2 cellular contexts compared by ENCODE assay signal in the genomic region with DNA sequence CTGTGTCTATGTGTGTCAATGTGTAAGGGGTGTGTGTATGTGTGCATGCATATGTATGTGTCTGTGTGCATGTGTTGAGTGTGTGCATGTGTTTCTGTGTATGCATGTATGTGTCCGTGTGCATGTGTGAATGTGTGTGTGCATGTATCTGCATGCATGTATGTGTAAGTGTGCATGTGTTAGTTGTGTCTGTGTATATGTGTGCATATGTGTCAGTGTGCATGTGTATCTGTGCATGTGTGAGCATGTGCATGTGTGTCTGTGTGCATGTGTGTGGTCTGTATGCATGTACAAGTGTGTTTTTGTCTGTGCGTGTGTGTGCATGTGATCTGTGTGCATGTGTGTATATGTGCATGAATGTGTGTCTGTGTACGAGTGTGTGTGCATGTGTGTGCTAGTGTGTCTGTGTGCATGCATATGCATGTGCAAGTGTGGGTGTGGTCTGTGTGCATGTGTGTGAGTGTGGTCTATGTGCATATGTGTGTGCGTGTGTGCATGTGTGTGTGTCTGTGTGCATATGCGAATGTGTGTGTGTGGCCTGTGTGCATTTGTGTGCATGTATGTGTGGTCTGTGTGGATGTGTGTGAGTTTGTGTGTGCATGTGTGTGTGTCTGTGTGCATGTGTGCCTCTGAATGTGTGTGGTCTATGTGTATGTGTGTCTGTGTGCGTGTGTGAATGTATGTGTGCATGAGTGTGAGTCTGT.
A peak's percentile ranks its signal among the peaks of the same experiment; 100 is the strongest.
TF ChIP-seq lines count a peak whose summit lies in the region.

No MANE protein-coding gene starts in this region.

TF ChIP-seq in HEK293, 187 proteins besides CTCF, POLR2A, EP300 and RAD21:
- TF ChIP-seq, protein P1, sequence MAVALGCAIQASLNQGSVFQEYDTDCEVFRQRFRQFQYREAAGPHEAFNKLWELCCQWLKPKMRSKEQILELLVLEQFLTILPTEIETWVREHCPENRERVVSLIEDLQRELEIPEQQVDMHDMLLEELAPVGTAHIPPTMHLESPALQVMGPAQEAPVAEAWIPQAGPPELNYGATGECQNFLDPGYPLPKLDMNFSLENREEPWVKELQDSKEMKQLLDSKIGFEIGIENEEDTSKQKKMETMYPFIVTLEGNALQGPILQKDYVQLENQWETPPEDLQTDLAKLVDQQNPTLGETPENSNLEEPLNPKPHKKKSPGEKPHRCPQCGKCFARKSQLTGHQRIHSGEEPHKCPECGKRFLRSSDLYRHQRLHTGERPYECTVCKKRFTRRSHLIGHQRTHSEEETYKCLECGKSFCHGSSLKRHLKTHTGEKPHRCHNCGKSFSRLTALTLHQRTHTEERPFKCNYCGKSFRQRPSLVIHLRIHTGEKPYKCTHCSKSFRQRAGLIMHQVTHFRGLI (tag by site-specific recombination; IDR thresholded peaks at IDR 0.05) = no peak
- TF ChIP-seq, protein P2, sequence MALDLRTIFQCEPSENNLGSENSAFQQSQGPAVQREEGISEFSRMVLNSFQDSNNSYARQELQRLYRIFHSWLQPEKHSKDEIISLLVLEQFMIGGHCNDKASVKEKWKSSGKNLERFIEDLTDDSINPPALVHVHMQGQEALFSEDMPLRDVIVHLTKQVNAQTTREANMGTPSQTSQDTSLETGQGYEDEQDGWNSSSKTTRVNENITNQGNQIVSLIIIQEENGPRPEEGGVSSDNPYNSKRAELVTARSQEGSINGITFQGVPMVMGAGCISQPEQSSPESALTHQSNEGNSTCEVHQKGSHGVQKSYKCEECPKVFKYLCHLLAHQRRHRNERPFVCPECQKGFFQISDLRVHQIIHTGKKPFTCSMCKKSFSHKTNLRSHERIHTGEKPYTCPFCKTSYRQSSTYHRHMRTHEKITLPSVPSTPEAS (tag by site-specific recombination; IDR thresholded peaks at IDR 0.05) = peak; percentile 94
- TF ChIP-seq ZNF624 (tag by site-specific recombination; IDR thresholded peaks at IDR 0.05) (no peak), KLF9 (tag by site-specific recombination; IDR thresholded peaks at IDR 0.05; ENCODE audit: low read depth) (peak; percentile 37; the same call in 1 of the 2 replicates), ZNF223 (tag by site-specific recombination; IDR thresholded peaks at IDR 0.05) (no peak)
- TF ChIP-seq, protein P3, sequence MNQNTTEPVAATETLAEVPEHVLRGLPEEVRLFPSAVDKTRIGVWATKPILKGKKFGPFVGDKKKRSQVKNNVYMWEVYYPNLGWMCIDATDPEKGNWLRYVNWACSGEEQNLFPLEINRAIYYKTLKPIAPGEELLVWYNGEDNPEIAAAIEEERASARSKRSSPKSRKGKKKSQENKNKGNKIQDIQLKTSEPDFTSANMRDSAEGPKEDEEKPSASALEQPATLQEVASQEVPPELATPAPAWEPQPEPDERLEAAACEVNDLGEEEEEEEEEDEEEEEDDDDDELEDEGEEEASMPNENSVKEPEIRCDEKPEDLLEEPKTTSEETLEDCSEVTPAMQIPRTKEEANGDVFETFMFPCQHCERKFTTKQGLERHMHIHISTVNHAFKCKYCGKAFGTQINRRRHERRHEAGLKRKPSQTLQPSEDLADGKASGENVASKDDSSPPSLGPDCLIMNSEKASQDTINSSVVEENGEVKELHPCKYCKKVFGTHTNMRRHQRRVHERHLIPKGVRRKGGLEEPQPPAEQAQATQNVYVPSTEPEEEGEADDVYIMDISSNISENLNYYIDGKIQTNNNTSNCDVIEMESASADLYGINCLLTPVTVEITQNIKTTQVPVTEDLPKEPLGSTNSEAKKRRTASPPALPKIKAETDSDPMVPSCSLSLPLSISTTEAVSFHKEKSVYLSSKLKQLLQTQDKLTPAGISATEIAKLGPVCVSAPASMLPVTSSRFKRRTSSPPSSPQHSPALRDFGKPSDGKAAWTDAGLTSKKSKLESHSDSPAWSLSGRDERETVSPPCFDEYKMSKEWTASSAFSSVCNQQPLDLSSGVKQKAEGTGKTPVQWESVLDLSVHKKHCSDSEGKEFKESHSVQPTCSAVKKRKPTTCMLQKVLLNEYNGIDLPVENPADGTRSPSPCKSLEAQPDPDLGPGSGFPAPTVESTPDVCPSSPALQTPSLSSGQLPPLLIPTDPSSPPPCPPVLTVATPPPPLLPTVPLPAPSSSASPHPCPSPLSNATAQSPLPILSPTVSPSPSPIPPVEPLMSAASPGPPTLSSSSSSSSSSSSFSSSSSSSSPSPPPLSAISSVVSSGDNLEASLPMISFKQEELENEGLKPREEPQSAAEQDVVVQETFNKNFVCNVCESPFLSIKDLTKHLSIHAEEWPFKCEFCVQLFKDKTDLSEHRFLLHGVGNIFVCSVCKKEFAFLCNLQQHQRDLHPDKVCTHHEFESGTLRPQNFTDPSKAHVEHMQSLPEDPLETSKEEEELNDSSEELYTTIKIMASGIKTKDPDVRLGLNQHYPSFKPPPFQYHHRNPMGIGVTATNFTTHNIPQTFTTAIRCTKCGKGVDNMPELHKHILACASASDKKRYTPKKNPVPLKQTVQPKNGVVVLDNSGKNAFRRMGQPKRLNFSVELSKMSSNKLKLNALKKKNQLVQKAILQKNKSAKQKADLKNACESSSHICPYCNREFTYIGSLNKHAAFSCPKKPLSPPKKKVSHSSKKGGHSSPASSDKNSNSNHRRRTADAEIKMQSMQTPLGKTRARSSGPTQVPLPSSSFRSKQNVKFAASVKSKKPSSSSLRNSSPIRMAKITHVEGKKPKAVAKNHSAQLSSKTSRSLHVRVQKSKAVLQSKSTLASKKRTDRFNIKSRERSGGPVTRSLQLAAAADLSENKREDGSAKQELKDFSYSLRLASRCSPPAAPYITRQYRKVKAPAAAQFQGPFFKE (tag by site-specific recombination; IDR thresholded peaks at IDR 0.05; ENCODE audit: borderline replicate concordance) = 0 out of 2 replicates have a peak, but pooled peaks have one; percentile 21

TF ChIP-seq in IMR-90, 13 proteins besides CTCF, POLR2A, EP300 and RAD21:
- TF ChIP-seq RFX5 (IDR thresholded peaks at IDR 0.05; ENCODE audit: low read depth, low read length) = no peak
- no peak for TF ChIP-seq NFE2L2 (IDR thresholded peaks at IDR 0.05; ENCODE audit: low read depth, low read length)
- TF ChIP-seq MAFK (IDR thresholded peaks at IDR 0.05; ENCODE audit: low read depth, low read length) = no peak
- TF ChIP-seq MAZ (IDR thresholded peaks at IDR 0.05; ENCODE audit: borderline replicate concordance, low read depth, low read length) = no peak
- TF ChIP-seq MXI1 (IDR thresholded peaks at IDR 0.05; ENCODE audit: borderline replicate concordance, low read depth, low read length) = no peak
- TF ChIP-seq CEBPB (IDR thresholded peaks at IDR 0.05; ENCODE audit: low read depth, low read length) = no peak
- no peak for TF ChIP-seq CHD1 (IDR thresholded peaks at IDR 0.05; ENCODE audit: low read depth, low read length)
- TF ChIP-seq, protein P4, sequence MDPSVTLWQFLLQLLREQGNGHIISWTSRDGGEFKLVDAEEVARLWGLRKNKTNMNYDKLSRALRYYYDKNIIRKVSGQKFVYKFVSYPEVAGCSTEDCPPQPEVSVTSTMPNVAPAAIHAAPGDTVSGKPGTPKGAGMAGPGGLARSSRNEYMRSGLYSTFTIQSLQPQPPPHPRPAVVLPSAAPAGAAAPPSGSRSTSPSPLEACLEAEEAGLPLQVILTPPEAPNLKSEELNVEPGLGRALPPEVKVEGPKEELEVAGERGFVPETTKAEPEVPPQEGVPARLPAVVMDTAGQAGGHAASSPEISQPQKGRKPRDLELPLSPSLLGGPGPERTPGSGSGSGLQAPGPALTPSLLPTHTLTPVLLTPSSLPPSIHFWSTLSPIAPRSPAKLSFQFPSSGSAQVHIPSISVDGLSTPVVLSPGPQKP (IDR thresholded peaks at IDR 0.05; ENCODE audit: borderline replicate concordance, low read depth, low read length) = no peak
- TF ChIP-seq BHLHE40 (IDR thresholded peaks at IDR 0.05; ENCODE audit: low read depth, low read length) = no peak
- TF ChIP-seq FOS (IDR thresholded peaks at IDR 0.05; ENCODE audit: low read depth, low read length) = no peak
- TF ChIP-seq, protein P5, sequence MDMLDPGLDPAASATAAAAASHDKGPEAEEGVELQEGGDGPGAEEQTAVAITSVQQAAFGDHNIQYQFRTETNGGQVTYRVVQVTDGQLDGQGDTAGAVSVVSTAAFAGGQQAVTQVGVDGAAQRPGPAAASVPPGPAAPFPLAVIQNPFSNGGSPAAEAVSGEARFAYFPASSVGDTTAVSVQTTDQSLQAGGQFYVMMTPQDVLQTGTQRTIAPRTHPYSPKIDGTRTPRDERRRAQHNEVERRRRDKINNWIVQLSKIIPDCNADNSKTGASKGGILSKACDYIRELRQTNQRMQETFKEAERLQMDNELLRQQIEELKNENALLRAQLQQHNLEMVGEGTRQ (IDR thresholded peaks at IDR 0.05; ENCODE audit: low read depth, low read length) = no peak
